ENCODE assay signal across 11 cellular contexts in the genomic region with DNA sequence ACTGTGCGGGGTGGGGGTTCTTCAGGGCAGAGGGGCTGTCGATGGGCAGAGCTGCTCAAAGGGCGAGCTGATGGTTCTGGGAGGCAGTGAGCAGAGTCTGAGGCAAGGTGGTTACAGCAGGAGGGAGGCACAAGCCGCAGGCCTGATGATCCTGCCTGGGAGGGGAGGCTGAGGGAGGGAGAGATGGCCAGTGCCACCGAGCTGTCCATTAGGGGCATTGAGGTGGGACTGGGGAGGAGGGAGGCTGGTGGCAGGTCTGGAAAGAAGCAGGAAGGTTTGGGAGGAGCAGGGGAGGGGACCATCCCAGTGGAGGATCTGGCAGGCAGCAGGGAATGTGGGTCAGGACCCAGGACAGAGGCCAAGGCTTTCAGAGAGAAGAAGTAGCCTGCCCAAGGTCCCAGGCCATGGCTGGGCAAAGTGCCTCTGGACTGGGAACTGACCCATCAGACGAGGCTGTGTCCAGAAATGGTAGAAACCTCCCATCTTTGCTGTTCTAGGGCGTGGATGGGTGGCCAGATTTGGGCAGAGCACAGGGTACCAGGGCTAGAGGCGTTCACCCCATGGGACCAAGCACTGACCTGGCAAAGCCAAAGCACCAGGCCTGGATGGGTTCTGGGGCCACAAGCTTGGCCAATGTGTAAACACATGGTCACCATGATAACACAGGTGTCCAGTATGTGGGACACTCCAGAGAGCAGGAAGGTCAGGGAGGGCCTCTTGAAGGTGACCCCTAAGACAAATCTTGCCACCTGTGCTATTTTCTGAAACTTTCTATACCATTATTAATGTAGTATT. TPM values are rescaled to one million over a fixed set of nuclear protein-coding genes. Genes with fewer than 3 reads are reported as not detected.
"Had no signal": no experiment of that assay in that cellular context is flagged by ENCODE, and none has a peak within 500 bp of the region (broad histone marks: within the 10 kb centered on the region; RNA-seq: fewer than 3 reads in every experiment).

No MANE protein-coding gene starts in this region.

- ATAC-seq: heart left ventricle; stimulated activated naive CD8-positive, alpha-beta T cell treated with anti-CD3 and anti-CD28 coated beads, Interleukin-15, Interleukin-2, amounts not matched to agents 100 U/mL and 50 U/mL, for 24 hours had no signal

- H3K4me3 Mint-ChIP-seq: activated B cell treated with CpG ODN at 0.5 μM for 24 hours; T-helper 1 cell treated with Interleukin-12 subunit alpha and Interleukin-12 subunit beta and Interleukin-4 antibody, amounts not matched to agents 30 μg/mL and 1 μg/mL, for 36 hours had no signal

- H3K9me3 Mint-ChIP-seq: T-helper 1 cell treated with Interleukin-12 subunit alpha and Interleukin-12 subunit beta and Interleukin-4 antibody, amounts not matched to agents 30 μg/mL and 1 μg/mL, for 36 hours had no signal

- H3K4me1 Mint-ChIP-seq: activated B cell treated with CpG ODN at 0.5 μM for 24 hours had no signal

- DNase-seq: activated naive CD4-positive, alpha-beta T cell treated with Interleukin-2 at 50 U/mL for 16 hours; caudate nucleus; colonic mucosa; effector CD8-positive, alpha-beta T cell; stimulated activated CD4-positive, alpha-beta T cell treated with anti-CD3 and anti-CD28 coated beads, Interleukin-12 subunit alpha, Interleukin-12 subunit beta, amount 100 ng/mL, for 4 hours; stimulated activated naive CD8-positive, alpha-beta T cell treated with anti-CD3 and anti-CD28 coated beads, Interleukin-15, Interleukin-2, amounts not matched to agents 100 U/mL and 50 U/mL, for 24 hours had no signal

- H3K27ac Mint-ChIP-seq: activated B cell treated with CpG ODN at 0.5 μM for 24 hours; T-helper 1 cell treated with Interleukin-12 subunit alpha and Interleukin-12 subunit beta and Interleukin-4 antibody, amounts not matched to agents 30 μg/mL and 1 μg/mL, for 36 hours had no signal

RNA-seq across cellular contexts. Expression of a gene that starts 55.5 kb away (rescaled TPM):
- total RNA-seq: activated B cell treated with CpG ODN at 0.5 μM for 24 hours, fibroblast of lung had no signal
- polyA plus RNA-seq: keratinocyte had no signal
